ENCODE assay signal across 14 cellular contexts in the genomic region with DNA sequence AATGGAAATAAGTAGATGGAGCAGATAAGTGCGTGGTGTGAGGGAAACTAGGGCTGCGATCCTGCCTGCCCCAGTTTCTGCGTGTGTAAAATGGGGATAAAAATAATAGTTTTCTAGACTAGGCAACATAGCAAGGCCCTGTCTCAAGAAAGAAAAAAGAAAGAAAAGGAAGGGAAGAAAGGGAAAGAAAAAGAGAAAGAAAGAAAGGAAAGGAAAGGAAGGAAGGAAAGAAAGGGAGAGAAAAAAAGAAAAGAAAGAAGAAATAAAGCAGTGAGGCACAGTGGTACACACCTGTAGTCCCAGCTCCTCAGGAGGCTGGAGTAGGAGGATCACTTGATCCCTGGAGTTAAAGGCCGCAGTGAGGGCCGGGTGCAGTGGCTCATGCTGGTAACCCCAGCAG. TPM values are rescaled to one million over a fixed set of nuclear protein-coding genes. Genes with fewer than 3 reads are reported as not detected.
DNase-seq lines count a peak whose midpoint lies in the region; TF ChIP-seq lines count a peak whose summit lies in the region.
"Had no signal": no experiment of that assay in that cellular context is flagged by ENCODE, and none has a peak within 500 bp of the region (broad histone marks: within the 10 kb centered on the region; RNA-seq: fewer than 3 reads in every experiment).

No MANE protein-coding gene starts in this region.

- H3K27ac Mint-ChIP-seq in chondrocyte (ENCODE audit: unreplicated experiment): peak overlapping the region; percentile 1

- H3K36me3 Mint-ChIP-seq in chondrocyte (ENCODE audit: low read depth): no peaks in the 10 kb centered on the region

- no peak overlapping the region for H3K4me3 Mint-ChIP-seq in chondrocyte (ENCODE audit: unreplicated experiment)

- H3K27ac ChIP-seq in 22Rv1: peak overlapping the region; percentile 99; the same call in 1 of the 2 replicates
- peak overlapping the region; percentile 95 for H3K27ac ChIP-seq in HUES64 (ENCODE audit: low read depth, low read length)
- H3K27ac ChIP-seq: prostate gland, testis had no signal

- WGBS in HUES64: 67% methylated on average over 5 of the region's 5 CpGs

- H3K4me1 ChIP-seq in HUES64 (ENCODE audit: insufficient read depth, low read length): peaks cover 27% of the 10 kb centered on the region

- no peaks in the 10 kb centered on the region for H3K27me3 ChIP-seq in HUES64 (ENCODE audit: insufficient read depth, low read length)
- H3K27me3 ChIP-seq: testis had no signal

- H3K4me3 ChIP-seq in HUES64 (ENCODE audit: low read length): no peak overlapping the region
- H3K4me3 ChIP-seq: prostate gland, testis had no signal

- no peaks in the 10 kb centered on the region for H3K27me3 Mint-ChIP-seq in chondrocyte (ENCODE audit: low read depth)

- peaks cover 10% of the 10 kb centered on the region for H3K36me3 ChIP-seq in HUES64 (ENCODE audit: insufficient read depth, low read length)
- H3K36me3 ChIP-seq: prostate gland had no signal

- no peaks in the 10 kb centered on the region for H3K9me3 Mint-ChIP-seq in chondrocyte (ENCODE audit: low read depth)

- no peak for DNase-seq in chondrocyte (ENCODE audit: low spot score)
- DNase-seq in NCI-H2196 treated with DMSO at 0.1 percent for 48 hours (lab: John Stamatoyannopoulos, UW; ENCODE audit: unreplicated experiment): no peak
- no peak for DNase-seq in NCI-H2029 treated with DMSO at 0.1 percent for 48 hours (lab: John Stamatoyannopoulos, UW)
- DNase-seq in islet precursor cell: no peak
- DNase-seq: activated T-cell treated with anti-CD3 and anti-CD28 coated beads, Interleukin-2, amount 50 U/mL, for 1 hour; amygdala; DMS53; KG1; NCI-H446; testis had no signal

- H3K4me1 Mint-ChIP-seq in chondrocyte (ENCODE audit: low read depth): peaks cover 20% of the 10 kb centered on the region

- no peak for TF ChIP-seq CTCF in 22Rv1 (IDR thresholded peaks at IDR 0.05)
- TF ChIP-seq CTCF in chondrocyte (IDR thresholded peaks at IDR 0.05): no peak

- H3K9ac ChIP-seq in HUES64 (ENCODE audit: low read depth, low read length): no peak overlapping the region

- no peaks in the 10 kb centered on the region for H3K9me3 ChIP-seq in HUES64 (ENCODE audit: insufficient read depth, low read depth, low read length)
- H3K9me3 ChIP-seq: prostate gland, testis had no signal

RNA-seq across cellular contexts. Expression of gene PKMYT1, which starts 2.2 kb away (rescaled TPM):
- 51.6 TPM for polyA plus RNA-seq in HUES64 (2013, experiment 1 of 2)
- 47.0 TPM for polyA plus RNA-seq in HUES64 (2013, experiment 2 of 2)
- 6.2 to 23.2 TPM (median 7.2 TPM) in 3 replicates for total RNA-seq in chondrocyte

RNA-seq across cellular contexts. Expression of gene PAQR4, which starts 13.3 kb away (rescaled TPM):
- 20.7 TPM for polyA plus RNA-seq in HUES64 (2013, experiment 1 of 2)
- 22.1 TPM for polyA plus RNA-seq in HUES64 (2013, experiment 2 of 2)
- 8.2 to 15.9 TPM (median 9.5 TPM) in 3 replicates for total RNA-seq in chondrocyte

RNA-seq across cellular contexts. Expression of gene KREMEN2, which starts 18.3 kb away (rescaled TPM):
- 4.7 TPM for polyA plus RNA-seq in HUES64 (2013, experiment 1 of 2)
- 3.9 TPM for polyA plus RNA-seq in HUES64 (2013, experiment 2 of 2)
- total RNA-seq in chondrocyte: not detected in 3 replicates
- total RNA-seq: mononuclear cell had no signal

RNA-seq across cellular contexts. Expression of gene CLDN9, which starts 30.3 kb away (rescaled TPM):
- 0.25 TPM for polyA plus RNA-seq in HUES64 (2013, experiment 1 of 2)
- 0.44 TPM for polyA plus RNA-seq in HUES64 (2013, experiment 2 of 2)
- total RNA-seq in chondrocyte: not detected in 3 replicates
- total RNA-seq: mononuclear cell had no signal

RNA-seq across cellular contexts. Expression of gene CLDN6, which starts 35.6 kb away (rescaled TPM):
- 517 TPM for polyA plus RNA-seq in HUES64 (2013, experiment 1 of 2)
- 422 TPM for polyA plus RNA-seq in HUES64 (2013, experiment 2 of 2)
- total RNA-seq in chondrocyte: 0.27 to 0.69 TPM in 2 of 3 replicates, not detected in the other
- total RNA-seq: mononuclear cell had no signal
